ENCODE assay signal across 8 cellular contexts in genomic region chr22:44587004-44587793, GRCh38.
A peak's percentile ranks its signal among the peaks of the same experiment; 100 is the strongest.
DNase-seq lines count a peak whose midpoint lies in the region; ATAC-seq and TF ChIP-seq lines count a peak whose summit lies in the region.

No MANE protein-coding gene starts in this region.

- no peak overlapping the region for H3K27ac Mint-ChIP-seq in natural killer cell treated with Interleukin-12 subunit alpha and Interleukin-12 subunit beta and Interleukin-15 and Interleukin-18, amount 100 ng/mL, for 72 hours

- no peaks in the 10 kb centered on the region for H3K9me3 Mint-ChIP-seq in natural killer cell treated with Interleukin-12 subunit alpha and Interleukin-12 subunit beta and Interleukin-15 and Interleukin-18, amount 100 ng/mL, for 72 hours

- DNase-seq in DMS53 treated with DMSO at 0.1 percent for 48 hours (lab: John Stamatoyannopoulos, UW; ENCODE audit: unreplicated experiment), result peak; percentile 31
- DNase-seq in NCI-H187 (lab: John Stamatoyannopoulos, UW), result peak; percentile 44 to 60
- peak; percentile 10 for DNase-seq in astrocyte of the spinal cord (ENCODE audit: low read depth, low spot score)
- no peak for DNase-seq in natural killer cell treated with Interleukin-12 subunit alpha and Interleukin-12 subunit beta and Interleukin-15 and Interleukin-18, amount 100 ng/mL, for 72 hours (ENCODE audit: low spot score)
- no peak for DNase-seq in GDM1 (lab: John Stamatoyannopoulos, UW)
- DNase-seq in LoVo (ENCODE audit: low spot score), result no peak

- peak overlapping the region; percentile 11 for H3K4me3 Mint-ChIP-seq in natural killer cell treated with Interleukin-12 subunit alpha and Interleukin-12 subunit beta and Interleukin-15 and Interleukin-18, amount 100 ng/mL, for 72 hours

- H3K27me3 Mint-ChIP-seq in natural killer cell treated with Interleukin-12 subunit alpha and Interleukin-12 subunit beta and Interleukin-15 and Interleukin-18, amount 100 ng/mL, for 72 hours, result peaks cover 25 to 27% of the 10 kb centered on the region in 2 donors

- no peak for TF ChIP-seq CTCF in astrocyte of the spinal cord (IDR thresholded peaks at IDR 0.05; ENCODE audit: low read depth, low read length)

- in situ Hi-C loops in astrocyte of the spinal cord (cut with HindIII; ENCODE audit: low sequenced_read_pairs), result no loop called here

- H3K4me1 Mint-ChIP-seq in natural killer cell treated with Interleukin-12 subunit alpha and Interleukin-12 subunit beta and Interleukin-15 and Interleukin-18, amount 100 ng/mL, for 72 hours (ENCODE audit: low read depth in 2 of 2), result peaks cover 4 to 6% of the 10 kb centered on the region in 2 donors

- ATAC-seq in natural killer cell treated with Interleukin-12 subunit alpha and Interleukin-12 subunit beta and Interleukin-15 and Interleukin-18, amount 100 ng/mL, for 72 hours, result no peak
- ATAC-seq in GM21723 (IDR thresholded peaks at IDR 0.05; ENCODE audit: unreplicated experiment), result no peak
- no peak for ATAC-seq in HG03108 (IDR thresholded peaks at IDR 0.05; ENCODE audit: unreplicated experiment)

- no peaks in the 10 kb centered on the region for H3K36me3 Mint-ChIP-seq in natural killer cell treated with Interleukin-12 subunit alpha and Interleukin-12 subunit beta and Interleukin-15 and Interleukin-18, amount 100 ng/mL, for 72 hours

- H3K4me3 ChIP-seq in astrocyte of the spinal cord (ENCODE audit: low read depth, low read length), result no peak overlapping the region

Comparison
In these comparisons a context has a peak if more than half of its experiments do, and no peak if none do; other contexts are left out.
1. DNase-seq: peak in DMS53 treated with DMSO at 0.1 percent for 48 hours (single experiment), NCI-H187 (2 of 2) and astrocyte of the spinal cord (single experiment); none in natural killer cell treated with Interleukin-12 subunit alpha and Interleukin-12 subunit beta and Interleukin-15 and Interleukin-18, amount 100 ng/mL, for 72 hours (single experiment), GDM1 (single experiment) and LoVo (single experiment).